In the genomic region with DNA sequence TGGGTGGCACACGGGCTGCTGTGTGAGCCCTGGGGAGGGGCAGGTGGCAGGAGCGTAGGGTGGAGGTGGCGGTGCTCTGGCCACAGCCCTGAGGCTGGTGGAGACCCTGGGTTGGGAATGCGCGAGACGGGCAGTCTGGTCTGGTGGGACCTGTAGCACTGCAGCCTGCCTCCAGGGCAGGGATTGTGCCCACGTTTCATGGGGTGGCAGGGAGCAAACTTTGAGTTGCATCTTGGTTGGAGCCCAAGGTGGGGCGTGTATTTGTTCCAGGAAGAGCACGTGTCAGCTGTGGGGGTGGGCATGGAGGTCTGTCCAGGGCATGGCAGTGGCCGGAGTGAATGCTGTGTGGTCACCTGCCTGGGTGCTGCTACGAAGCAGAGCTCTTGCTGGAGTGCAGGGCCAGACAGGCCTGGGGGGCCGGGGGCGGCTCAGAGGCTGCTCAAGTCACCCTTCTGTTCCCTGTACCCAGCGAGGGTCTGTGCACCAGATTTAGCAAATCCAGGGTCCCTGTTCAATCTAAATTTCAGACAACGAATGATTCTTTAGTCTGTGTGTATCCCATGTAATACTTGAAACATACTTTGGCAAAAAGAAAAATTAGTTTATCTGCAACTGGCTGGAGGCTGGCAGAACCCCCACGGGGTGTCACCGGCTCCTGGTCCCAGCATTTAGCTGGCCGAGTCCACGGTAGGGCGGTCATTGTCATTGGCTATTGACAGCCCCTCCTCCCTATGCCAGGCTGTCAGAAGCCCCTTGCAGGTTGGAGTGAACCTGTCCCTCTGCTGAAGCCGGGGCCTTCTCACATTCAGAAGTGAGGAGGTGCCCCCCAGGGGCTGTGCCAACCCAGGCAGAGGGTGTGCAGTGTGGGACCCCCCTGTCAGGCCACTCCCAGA, we compare ENCODE assay signal across 23 cellular contexts. TPM values are rescaled to one million over a fixed set of nuclear protein-coding genes. Genes with fewer than 3 reads are reported as not detected.
"Had no signal": no experiment of that assay in that cellular context is flagged by ENCODE, and none has a peak within 500 bp of the region (broad histone marks: within the 10 kb centered on the region; RNA-seq: fewer than 3 reads in every experiment).

No MANE protein-coding gene starts in this region.

- ATAC-seq: activated CD8-positive, alpha-beta T cell treated with anti-CD3 and anti-CD28 coated beads, Interleukin-2, amount 10 ng/mL, durations not matched to agents 7 days and 5 days; Panc1 had no signal

- H3K4me1 ChIP-seq: adrenal gland had no signal

- H3K27ac Mint-ChIP-seq: activated CD8-positive, alpha-beta T cell treated with anti-CD3 and anti-CD28 coated beads, Interleukin-2, amount 10 ng/mL, durations not matched to agents 7 days and 5 days; activated naive CD8-positive, alpha-beta T cell treated with anti-CD3 and anti-CD28 coated beads, Interleukin-2, amount 10 ng/mL, durations not matched to agents 7 days and 5 days had no signal

- DNase-seq: activated CD4-positive, alpha-beta T cell treated with anti-CD3 and anti-CD28 coated beads for 48 hours; activated CD4-positive, alpha-beta T cell treated with anti-CD3 and anti-CD28 coated beads, Interleukin-2, amount 50 U/mL, for 4 hours; activated CD4-positive, CD25-positive, alpha-beta regulatory T cell treated with anti-CD3 and anti-CD28 coated beads, Interleukin-2, amount 50 U/mL, for 72 hours; activated CD8-positive, alpha-beta memory T cell treated with anti-CD3 and anti-CD28 coated beads, Interleukin-2, amount 50 U/mL, for 48 hours; activated CD8-positive, alpha-beta T cell treated with anti-CD3 and anti-CD28 coated beads, Interleukin-2, amount 10 ng/mL, durations not matched to agents 7 days and 5 days; activated naive CD4-positive, alpha-beta T cell treated with anti-CD3 and anti-CD28 coated beads, Interleukin-2, amount 50 U/mL, for 16 hours; activated naive CD8-positive, alpha-beta T cell treated with anti-CD3 and anti-CD28 coated beads, Interleukin-2, amount 10 ng/mL, durations not matched to agents 7 days and 5 days; activated T-cell treated with anti-CD3 and anti-CD28 coated beads, Interleukin-2, amount 50 U/mL, for 1 hour; adrenal gland; anterior cingulate cortex; NCI-H187; NCI-H510A treated with DMSO at 0.1 percent for 48 hours; NK-92 treated with Interleukin-12 subunit alpha and Interleukin-12 subunit beta, amount 100 ng/mL, for 24 hours; OCI-M1; RPMI8226; SHP77 treated with DMSO at 0.1 percent for 48 hours; T-helper 2 cell had no signal

- H3K9ac ChIP-seq: KMS-11 had no signal

- H3K4me3 Mint-ChIP-seq: activated CD8-positive, alpha-beta T cell treated with anti-CD3 and anti-CD28 coated beads, Interleukin-2, amount 10 ng/mL, durations not matched to agents 7 days and 5 days; activated naive CD8-positive, alpha-beta T cell treated with anti-CD3 and anti-CD28 coated beads, Interleukin-2, amount 10 ng/mL, durations not matched to agents 7 days and 5 days; IgD-negative memory B cell had no signal

- H3K9me3 Mint-ChIP-seq: activated naive CD8-positive, alpha-beta T cell treated with anti-CD3 and anti-CD28 coated beads, Interleukin-2, amount 10 ng/mL, durations not matched to agents 7 days and 5 days; IgD-negative memory B cell had no signal

- H3K36me3 Mint-ChIP-seq: activated naive CD8-positive, alpha-beta T cell treated with anti-CD3 and anti-CD28 coated beads, Interleukin-2, amount 10 ng/mL, durations not matched to agents 7 days and 5 days had no signal

- H3K9me3 ChIP-seq: adrenal gland had no signal

- H3K4me1 Mint-ChIP-seq: activated naive CD8-positive, alpha-beta T cell treated with anti-CD3 and anti-CD28 coated beads, Interleukin-2, amount 10 ng/mL, durations not matched to agents 7 days and 5 days had no signal

- H3K36me3 ChIP-seq: adrenal gland had no signal

- H3K4me3 ChIP-seq: adrenal gland had no signal

- H3K27ac ChIP-seq: adrenal gland, KMS-11 had no signal

RNA-seq across cellular contexts. Expression of gene KRTAP10-1, which starts 27.3 kb away (rescaled TPM):
- total RNA-seq: activated CD8-positive, alpha-beta T cell treated with anti-CD3 and anti-CD28 coated beads, Interleukin-2, amount 10 ng/mL, durations not matched to agents 7 days and 5 days; activated naive CD8-positive, alpha-beta T cell treated with anti-CD3 and anti-CD28 coated beads, Interleukin-2, amount 10 ng/mL, durations not matched to agents 7 days and 5 days; adrenal gland; cardiac septum; MCF 10A; SK-MEL-5 had no signal
- polyA plus RNA-seq: adrenal gland, IgD-negative memory B cell had no signal

RNA-seq across cellular contexts. Expression of gene KRTAP10-2, which starts 38.6 kb away (rescaled TPM):
- total RNA-seq: activated CD8-positive, alpha-beta T cell treated with anti-CD3 and anti-CD28 coated beads, Interleukin-2, amount 10 ng/mL, durations not matched to agents 7 days and 5 days; activated naive CD8-positive, alpha-beta T cell treated with anti-CD3 and anti-CD28 coated beads, Interleukin-2, amount 10 ng/mL, durations not matched to agents 7 days and 5 days; adrenal gland; cardiac septum; MCF 10A; SK-MEL-5 had no signal
- polyA plus RNA-seq: adrenal gland, IgD-negative memory B cell had no signal

RNA-seq across cellular contexts. Expression of gene KRTAP10-3, which starts 45.9 kb away (rescaled TPM):
- total RNA-seq: activated CD8-positive, alpha-beta T cell treated with anti-CD3 and anti-CD28 coated beads, Interleukin-2, amount 10 ng/mL, durations not matched to agents 7 days and 5 days; activated naive CD8-positive, alpha-beta T cell treated with anti-CD3 and anti-CD28 coated beads, Interleukin-2, amount 10 ng/mL, durations not matched to agents 7 days and 5 days; adrenal gland; cardiac septum; MCF 10A; SK-MEL-5 had no signal
- polyA plus RNA-seq: adrenal gland, IgD-negative memory B cell had no signal

RNA-seq across cellular contexts. Expression of gene LRRC3, which starts 57.4 kb away (rescaled TPM):
- total RNA-seq: MCF 10A had no signal
